In the genomic region with DNA sequence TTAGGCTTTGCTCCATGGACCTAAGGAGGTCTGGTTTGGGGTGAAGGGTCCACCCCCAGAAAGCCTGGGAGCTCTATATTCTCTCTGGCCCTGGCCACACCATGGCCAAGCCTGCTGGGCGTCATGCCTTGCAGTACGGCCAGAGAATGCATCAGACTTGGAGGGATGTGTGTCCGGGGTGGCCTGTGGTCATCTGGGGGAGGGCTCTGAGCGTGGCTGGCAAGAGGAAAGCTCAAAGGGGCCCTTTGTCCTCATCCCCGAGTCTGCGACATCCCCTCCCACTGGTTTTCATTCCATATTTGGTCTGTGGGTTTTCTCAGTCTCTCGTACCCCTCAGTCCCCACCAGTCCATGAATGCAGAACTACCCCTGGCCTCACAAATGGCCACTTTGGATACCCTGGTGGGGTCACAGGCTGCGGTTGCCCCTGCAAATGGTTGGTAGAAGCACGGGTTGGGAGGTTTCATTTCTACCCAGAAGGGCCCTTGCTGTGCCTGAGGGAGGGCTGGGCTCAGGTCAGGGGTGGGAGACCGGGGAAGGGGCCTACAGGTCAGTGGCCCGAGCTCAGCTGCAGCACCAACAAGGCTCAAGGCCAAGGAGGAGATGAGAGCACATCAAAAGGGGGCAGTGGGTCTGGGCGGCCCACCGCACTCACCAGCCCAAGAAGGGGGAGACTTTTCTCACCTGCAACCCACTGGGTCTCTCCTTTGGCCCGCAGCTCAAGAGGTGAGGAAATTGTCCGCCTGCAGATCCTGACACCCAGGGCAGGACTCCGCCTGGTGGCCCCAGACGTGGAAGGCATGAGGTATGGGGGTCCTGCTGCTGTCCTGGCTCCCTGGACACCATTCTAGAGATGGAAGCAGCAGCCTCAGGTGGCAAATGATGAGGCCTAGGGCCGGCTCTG, we compare ENCODE assay signal across 18 cellular contexts. TPM values are rescaled to one million over a fixed set of nuclear protein-coding genes. Genes with fewer than 3 reads are reported as not detected.
A peak's percentile ranks its signal among the peaks of the same experiment; 100 is the strongest.
DNase-seq lines count a peak whose midpoint lies in the region; ATAC-seq and TF ChIP-seq lines count a peak whose summit lies in the region.
"Had no signal": no experiment of that assay in that cellular context is flagged by ENCODE, and none has a peak within 500 bp of the region (broad histone marks: within the 10 kb centered on the region; RNA-seq: fewer than 3 reads in every experiment).

No MANE protein-coding gene starts in this region.

- H3K36me3 ChIP-seq in colonic mucosa, result no peaks in the 10 kb centered on the region
- H3K36me3 ChIP-seq: MG63 had no signal

- intact Hi-C loops in dorsolateral prefrontal cortex (cut with DNase I), result loop anchor here (10.0 kb wide), 2 partner anchors 283 to 1173 kb away; no protein-coding TSS in a partner anchor
- intact Hi-C loops in sciatic nerve (cut with DNase I), result no loop called here
- intact Hi-C loops in colonic mucosa (cut with DNase I), result no loop called here

- TF ChIP-seq CTCF in dorsolateral prefrontal cortex (IDR thresholded peaks at IDR 0.05 in 54 of 56, conservative IDR thresholded peaks at IDR 0.05 in 2 of 56; ENCODE audit: low read depth in 1 of 56, partially characterized antibody in 56 of 56), result no peak
- TF ChIP-seq CTCF in colonic mucosa (IDR thresholded peaks at IDR 0.05), result no peak

- H3K9ac ChIP-seq in colonic mucosa (ENCODE audit: low read depth in 2 of 2, low read length in 2 of 2), result no peak overlapping the region

- H3K27ac ChIP-seq in dorsolateral prefrontal cortex (peak overlapping the region in 49 of 59 donors; percentile 8 to 90 (median 71)), colonic mucosa (no peak overlapping the region)

- DNase-seq in COLO829 (ENCODE audit: low spot score), result peak; percentile 58
- DNase-seq in dorsolateral prefrontal cortex, result peak in 5 of 10 donors; percentile 30 to 65 (median 60)
- peak; percentile 34 for DNase-seq in medulla oblongata (ENCODE audit: extremely low spot score)
- no peak for DNase-seq in sciatic nerve (ENCODE audit: low spot score)
- DNase-seq in germinal center (ENCODE audit: low spot score), result no peak
- no peak for DNase-seq in colonic mucosa
- no peak for DNase-seq in stimulated activated naive CD8-positive, alpha-beta T cell treated with anti-CD3 and anti-CD28 coated beads, Interleukin-15, Interleukin-2, amounts not matched to agents 100 U/mL and 50 U/mL, for 24 hours
- DNase-seq: 8988T; Calu3; CD8-positive, alpha-beta T cell; GDM1; MG63; NCI-H1417; NCI-H187; NCI-H446 treated with DMSO at 0.1 percent for 48 hours; NCI-H526 treated with DMSO at 0.1 percent for 48 hours had no signal

- H3K27me3 ChIP-seq in dorsolateral prefrontal cortex (peaks cover 0 to 67% (median 21%) of the 10 kb centered on the region in 45 donors), colonic mucosa (no peaks in the 10 kb centered on the region)
- H3K27me3 ChIP-seq: MG63 had no signal

- peak; percentile 36 for ATAC-seq in sciatic nerve
- ATAC-seq in stimulated activated naive CD8-positive, alpha-beta T cell treated with anti-CD3 and anti-CD28 coated beads, Interleukin-15, Interleukin-2, amounts not matched to agents 100 U/mL and 50 U/mL, for 24 hours, result no peak
- ATAC-seq in HG02852 (IDR thresholded peaks at IDR 0.05; ENCODE audit: unreplicated experiment), result no peak
- ATAC-seq: CD8-positive, alpha-beta T cell; K562 had no signal

- H3K9me3 ChIP-seq in colonic mucosa, result no peaks in the 10 kb centered on the region
- H3K9me3 ChIP-seq: MG63 had no signal

- H3K4me3 ChIP-seq in dorsolateral prefrontal cortex (no peak overlapping the region), colonic mucosa (no peak overlapping the region)
- H3K4me3 ChIP-seq: K562, MG63 had no signal

- H3K4me1 ChIP-seq in colonic mucosa, result no peaks in the 10 kb centered on the region

RNA-seq across cellular contexts. Expression of gene ZNF185, which starts 30.2 kb away (rescaled TPM):
- 1 to 10 TPM; 2.1 to 7.8 (median 4.2) TPM for total RNA-seq in dorsolateral prefrontal cortex
- total RNA-seq in sciatic nerve, result 26.9 TPM
- 1 to 10 TPM; 3.6 to 4.5 TPM for total RNA-seq in colonic mucosa

Comparison
In these comparisons a context has a peak if more than half of its experiments do, and no peak if none do; other contexts are left out.
1. DNase-seq: peak in COLO829 (single experiment) and medulla oblongata (single experiment); none in sciatic nerve (single experiment), germinal center (single experiment), colonic mucosa (single experiment) and stimulated activated naive CD8-positive, alpha-beta T cell treated with anti-CD3 and anti-CD28 coated beads, Interleukin-15, Interleukin-2, amounts not matched to agents 100 U/mL and 50 U/mL, for 24 hours (single experiment).
2. intact Hi-C loops: an anchor here in dorsolateral prefrontal cortex (10.0 kb wide); none called in sciatic nerve and colonic mucosa.